In genomic region chr5:121867403-121867802, GRCh38 we compare ENCODE assay signal across 32 cellular contexts. TPM values are rescaled to one million over a fixed set of nuclear protein-coding genes. Genes with fewer than 3 reads are reported as not detected.
"Had no signal": no experiment of that assay in that cellular context is flagged by ENCODE, and none has a peak within 500 bp of the region (broad histone marks: within the 10 kb centered on the region; RNA-seq: fewer than 3 reads in every experiment).

No MANE protein-coding gene starts in this region.

- ATAC-seq: esophagus mucosa; foreskin keratinocyte; gastroesophageal sphincter; heart left ventricle; left ventricle myocardium superior; lower lobe of right lung; mucosa of descending colon; natural killer cell treated with Interleukin-12 subunit alpha and Interleukin-12 subunit beta and Interleukin-15 and Interleukin-18, amount 100 ng/mL, for 72 hours; sciatic nerve; stimulated activated memory B cell treated with anti-CD40 and anti-IgM and Interleukin-4, amounts not matched to agents 10 μg/mL and 1 μg/mL and 100 μg/mL, for 72 hours; stimulated activated naive CD8-positive, alpha-beta T cell treated with anti-CD3 and anti-CD28 coated beads, Interleukin-15, Interleukin-2, amounts not matched to agents 100 U/mL and 50 U/mL, for 24 hours had no signal

- H3K36me3 Mint-ChIP-seq: naive B cell; natural killer cell treated with Interleukin-12 subunit alpha and Interleukin-12 subunit beta and Interleukin-15 and Interleukin-18, amount 100 ng/mL, for 72 hours; neural progenitor cell; stimulated activated memory B cell treated with anti-CD40 and anti-IgM and Interleukin-4, amounts not matched to agents 10 μg/mL and 1 μg/mL and 100 μg/mL, for 72 hours had no signal

- H3K27me3 ChIP-seq: foreskin keratinocyte, heart left ventricle, hepatocyte, neural progenitor cell, right atrium auricular region, spleen, testis, tibial artery, upper lobe of left lung had no signal

- DNase-seq: dorsolateral prefrontal cortex; effector CD4-positive, alpha-beta T cell; foreskin keratinocyte; heart left ventricle; left ventricle myocardium superior; lower lobe of right lung; mucosa of descending colon; naive B cell; spleen; stimulated activated CD4-positive, alpha-beta T cell treated with anti-CD3 and anti-CD28 coated beads, Interleukin-4, amount 100 ng/mL, for 4 hours; stimulated activated naive CD8-positive, alpha-beta T cell treated with anti-CD3 and anti-CD28 coated beads, Interleukin-15, Interleukin-2, amounts not matched to agents 100 U/mL and 50 U/mL, for 24 hours; substantia nigra; testis; tibial artery; upper lobe of left lung had no signal

- H2AFZ ChIP-seq: hepatocyte, neural progenitor cell, parathyroid adenoma had no signal

- H3K9me3 ChIP-seq: gastroesophageal sphincter, heart left ventricle, lower lobe of right lung, mucosa of descending colon, prostate gland, right atrium auricular region, spleen, testis, tibial artery, upper lobe of left lung had no signal

- H3K9ac ChIP-seq: neural progenitor cell, parathyroid adenoma had no signal

- H3K4me1 ChIP-seq: foreskin keratinocyte, gastroesophageal sphincter, lower lobe of right lung, neural progenitor cell, parathyroid adenoma, prostate gland, right atrium auricular region, spleen, testis, tibial artery, upper lobe of left lung had no signal

- H3K27ac Mint-ChIP-seq: naive B cell; natural killer cell treated with Interleukin-12 subunit alpha and Interleukin-12 subunit beta and Interleukin-15 and Interleukin-18, amount 100 ng/mL, for 72 hours; neural progenitor cell; stimulated activated memory B cell treated with anti-CD40 and anti-IgM and Interleukin-4, amounts not matched to agents 10 μg/mL and 1 μg/mL and 100 μg/mL, for 72 hours had no signal

- H3K79me2 ChIP-seq: hepatocyte, parathyroid adenoma had no signal

- FAIRE-seq: colon, keratinocyte, urothelium cell line had no signal

- H3K27me3 Mint-ChIP-seq: naive B cell; natural killer cell treated with Interleukin-12 subunit alpha and Interleukin-12 subunit beta and Interleukin-15 and Interleukin-18, amount 100 ng/mL, for 72 hours; stimulated activated memory B cell treated with anti-CD40 and anti-IgM and Interleukin-4, amounts not matched to agents 10 μg/mL and 1 μg/mL and 100 μg/mL, for 72 hours had no signal

- H3K4me2 ChIP-seq: hepatocyte, neural progenitor cell had no signal

- H3K4me1 Mint-ChIP-seq: naive B cell; neural progenitor cell; stimulated activated memory B cell treated with anti-CD40 and anti-IgM and Interleukin-4, amounts not matched to agents 10 μg/mL and 1 μg/mL and 100 μg/mL, for 72 hours had no signal

- H3K36me3 ChIP-seq: gastroesophageal sphincter, heart left ventricle, lower lobe of right lung, neural progenitor cell, prostate gland, right atrium auricular region, spleen, tibial artery, upper lobe of left lung had no signal

- H3K4me3 Mint-ChIP-seq: naive B cell; natural killer cell treated with Interleukin-12 subunit alpha and Interleukin-12 subunit beta and Interleukin-15 and Interleukin-18, amount 100 ng/mL, for 72 hours; neural progenitor cell; stimulated activated memory B cell treated with anti-CD40 and anti-IgM and Interleukin-4, amounts not matched to agents 10 μg/mL and 1 μg/mL and 100 μg/mL, for 72 hours had no signal

- H3K27ac ChIP-seq: dorsolateral prefrontal cortex, epithelial cell of prostate, foreskin keratinocyte, gastroesophageal sphincter, heart left ventricle, hepatocyte, lower lobe of right lung, neural progenitor cell, parathyroid adenoma, prostate gland, right atrium auricular region, spleen, testis, tibial artery, upper lobe of left lung had no signal

- H3K4me3 ChIP-seq: dorsolateral prefrontal cortex, gastroesophageal sphincter, heart left ventricle, hepatocyte, lower lobe of right lung, mucosa of descending colon, neural progenitor cell, prostate gland, right atrium auricular region, spleen, testis, tibial artery, upper lobe of left lung had no signal

- H3K9me3 Mint-ChIP-seq: naive B cell; neural progenitor cell; stimulated activated memory B cell treated with anti-CD40 and anti-IgM and Interleukin-4, amounts not matched to agents 10 μg/mL and 1 μg/mL and 100 μg/mL, for 72 hours had no signal

RNA-seq across cellular contexts. Expression of gene FTMT, which starts 15.7 kb away (rescaled TPM):
- total RNA-seq: cerebellum; dorsolateral prefrontal cortex; esophagus mucosa; fibroblast of lung; foreskin keratinocyte; gastroesophageal sphincter; heart left ventricle; hepatocyte; left ventricle myocardium superior; lower lobe of right lung; mucosa of descending colon; natural killer cell treated with Interleukin-12 subunit alpha and Interleukin-12 subunit beta and Interleukin-15 and Interleukin-18, amount 100 ng/mL, for 72 hours; osteoblast; right atrium auricular region; sciatic nerve; spleen; upper lobe of left lung had no signal
- polyA plus RNA-seq: fibroblast of lung, foreskin keratinocyte, heart left ventricle, hepatocyte, keratinocyte, spleen had no signal
